13 cellular contexts compared by ENCODE assay signal in genomic region chr9:111994831-111995458, GRCh38.
DNase-seq lines count a peak whose midpoint lies in the region; ATAC-seq and TF ChIP-seq lines count a peak whose summit lies in the region.
"Had no signal": no experiment of that assay in that cellular context is flagged by ENCODE, and none has a peak within 500 bp of the region (broad histone marks: within the 10 kb centered on the region; RNA-seq: fewer than 3 reads in every experiment).

No MANE protein-coding gene starts in this region.

- TF ChIP-seq CTCF in HCT116 (IDR thresholded peaks at IDR 0.05 in 2 of 3, conservative IDR thresholded peaks at IDR 0.05 in 1 of 3; ENCODE audit: borderline replicate concordance in 1 of 3, insufficient read depth in 1 of 3, low read depth in 2 of 3, low read length in 2 of 3) (no peak), thyroid gland (IDR thresholded peaks at IDR 0.05) (no peak), heart left ventricle (IDR thresholded peaks at IDR 0.05) (no peak)

- intact Hi-C loops in HCT116 (cut with micrococcal nuclease) (no loop called here), thyroid gland (cut with DNase I) (no loop called here), heart left ventricle (cut with DNase I) (no loop called here)

- no peaks in the 10 kb centered on the region for H4K20me1 ChIP-seq in HCT116 (ENCODE audit: insufficient read depth)

- H3K9ac ChIP-seq in HCT116 (ENCODE audit: low read length), result no peak overlapping the region
- no peak overlapping the region for H3K9ac ChIP-seq in mucosa of rectum (ENCODE audit: low read depth in 1 of 2, low read length in 2 of 2)

- no peaks in the 10 kb centered on the region for H3K79me2 ChIP-seq in HCT116 (ENCODE audit: insufficient read depth, low read length)

- H3K9me3 ChIP-seq in HCT116 (ENCODE audit: control insufficient read depth in 1 of 2, insufficient read depth in 1 of 2, low read depth in 1 of 2, low read length in 2 of 2) (0 out of 4 replicates have a peak, but pooled peaks cover 4 to 6% of the 10 kb centered on the region in 2 experiments), mucosa of rectum (ENCODE audit: control insufficient read depth in 2 of 2, low read length in 2 of 2) (no peaks in the 10 kb centered on the region), thyroid gland (no peaks in the 10 kb centered on the region), heart left ventricle (peaks cover 0 to 18% (median 5%) of the 10 kb centered on the region in 12 donors)

- H3K4me3 ChIP-seq in HCT116 (replicated peaks in 1 of 2; ENCODE audit: low read depth in 1 of 2, low read length in 2 of 2) (no peak overlapping the region), mucosa of rectum (ENCODE audit: low read length in 2 of 2) (no peak overlapping the region), thyroid gland (replicated peaks in 1 of 3) (no peak overlapping the region), heart left ventricle (no peak overlapping the region)
- H3K4me3 ChIP-seq: upper lobe of left lung had no signal

- H3K27me3 ChIP-seq in HCT116 (ENCODE audit: insufficient read depth, low read length) (no peaks in the 10 kb centered on the region), mucosa of rectum (ENCODE audit: control insufficient read depth in 2 of 2, insufficient read depth in 2 of 2, low read length in 2 of 2) (no peaks in the 10 kb centered on the region), thyroid gland (no peaks in the 10 kb centered on the region), heart left ventricle (no peaks in the 10 kb centered on the region)
- H3K27me3 ChIP-seq: upper lobe of left lung had no signal

- peak; percentile 11 for DNase-seq in DMS53 (lab: John Stamatoyannopoulos, UW)
- no peak for DNase-seq in DMS53 treated with DMSO at 0.1 percent for 48 hours (lab: John Stamatoyannopoulos, UW; ENCODE audit: unreplicated experiment)
- no peak for DNase-seq in HCT116 (ENCODE audit: low read depth, low spot score)
- no peak for DNase-seq in activated CD8-positive, alpha-beta T cell treated with anti-CD3 and anti-CD28 coated beads, Interleukin-2, amount 10 ng/mL, durations not matched to agents 7 days and 5 days
- no peak for DNase-seq in thyroid gland
- no peak for DNase-seq in heart left ventricle
- no peak for DNase-seq in Kasumi-1 (lab: John Stamatoyannopoulos, UW)
- DNase-seq: NCI-H510A treated with DMSO at 0.1 percent for 48 hours; stimulated activated CD4-positive, alpha-beta T cell treated with anti-CD3 and anti-CD28 coated beads, Interleukin-12 subunit alpha, Interleukin-12 subunit beta, amount 100 ng/mL, for 4 hours; upper lobe of left lung had no signal

- CTCF ChIA-PET in HCT116 (lab: Charles Lee), result no interaction called here
- CTCF ChIA-PET in activated CD8-positive, alpha-beta T cell treated with anti-CD3 and anti-CD28 coated beads, Interleukin-2, amount 10 ng/mL, durations not matched to agents 7 days and 5 days (lab: Charles Lee), result interaction anchor here (0.7 to 1.6 kb wide), 2 partner anchors 9 to 80 kb away, joined by 3 read pairs; no protein-coding TSS in a partner anchor

- RAD21 ChIA-PET in HCT116 (lab: Charles Lee; ENCODE audit: low non-redundant PET in 1 of 2, low total read pairs in 2 of 2, uncharacterized antibody in 2 of 2, unreplicated experiment in 2 of 2), result no interaction called here

- TF ChIP-seq POLR2A in HCT116 (IDR thresholded peaks at IDR 0.05; ENCODE audit: borderline replicate concordance, extremely low read depth, insufficient read depth, insufficient read length), result no peak
- TF ChIP-seq POLR2A in thyroid gland (IDR thresholded peaks at IDR 0.05), result no peak
- TF ChIP-seq POLR2A in heart left ventricle (IDR thresholded peaks at IDR 0.05), result no peak

- peaks cover 30% of the 10 kb centered on the region for H3K4me1 Mint-ChIP-seq in activated CD8-positive, alpha-beta T cell treated with anti-CD3 and anti-CD28 coated beads, Interleukin-2, amount 10 ng/mL, durations not matched to agents 7 days and 5 days (ENCODE audit: low read depth)

- H2AFZ ChIP-seq in HCT116 (ENCODE audit: low read depth, low read length, poor library complexity, severe bottlenecking), result peak overlapping the region; percentile 55

- peaks cover 3 to 17% of the 10 kb centered on the region in 2 experiments; a peak in 3 of 4 replicates for H3K4me1 ChIP-seq in HCT116 (ENCODE audit: control insufficient read depth in 1 of 2, insufficient read depth in 2 of 2, low read length in 2 of 2)
- H3K4me1 ChIP-seq in mucosa of rectum (ENCODE audit: control insufficient read depth in 2 of 2, insufficient read depth in 2 of 2, low read length in 2 of 2), result peaks cover 0 to 6% of the 10 kb centered on the region in 2 donors
- H3K4me1 ChIP-seq in thyroid gland, result no peaks in the 10 kb centered on the region
- H3K4me1 ChIP-seq in heart left ventricle, result peaks cover 0 to 11% (median 0%) of the 10 kb centered on the region in 12 donors
- H3K4me1 ChIP-seq: upper lobe of left lung had no signal

- H3K27me3 Mint-ChIP-seq in activated CD8-positive, alpha-beta T cell treated with anti-CD3 and anti-CD28 coated beads, Interleukin-2, amount 10 ng/mL, durations not matched to agents 7 days and 5 days (ENCODE audit: low read depth), result no peaks in the 10 kb centered on the region

- H3K9me2 ChIP-seq in HCT116 (ENCODE audit: insufficient read depth), result no peaks in the 10 kb centered on the region

- H3K27ac ChIP-seq in HCT116 (ENCODE audit: low read depth, low read length) (no peak overlapping the region), mucosa of rectum (ENCODE audit: low read depth in 2 of 2, low read length in 2 of 2) (peak overlapping the region; percentile 9 to 41), thyroid gland (no peak overlapping the region), heart left ventricle (peak overlapping the region in 1 of 12 donors; percentile 21)
- H3K27ac ChIP-seq: 22Rv1, upper lobe of left lung, VCaP had no signal

- BruUV-seq in HCT116 (replicated peaks; lab: Mats Ljungman, UMichigan), result no TSS peak

- no peak overlapping the region for H3K4me3 Mint-ChIP-seq in activated CD8-positive, alpha-beta T cell treated with anti-CD3 and anti-CD28 coated beads, Interleukin-2, amount 10 ng/mL, durations not matched to agents 7 days and 5 days

- no peak for TF ChIP-seq RAD21 in HCT116 (IDR thresholded peaks at IDR 0.05; ENCODE audit: low read depth)

- POLR2A ChIA-PET in HCT116 (lab: Charles Lee), result no interaction called here
- POLR2A ChIA-PET in activated CD8-positive, alpha-beta T cell treated with anti-CD3 and anti-CD28 coated beads, Interleukin-2, amount 10 ng/mL, durations not matched to agents 7 days and 5 days (lab: Charles Lee), result no interaction called here

- no peak for ATAC-seq in HCT116
- ATAC-seq in activated CD8-positive, alpha-beta T cell treated with anti-CD3 and anti-CD28 coated beads, Interleukin-2, amount 10 ng/mL, durations not matched to agents 7 days and 5 days, result peak; percentile 35
- ATAC-seq in heart left ventricle, result no peak

- H3K9me3 Mint-ChIP-seq in activated CD8-positive, alpha-beta T cell treated with anti-CD3 and anti-CD28 coated beads, Interleukin-2, amount 10 ng/mL, durations not matched to agents 7 days and 5 days (ENCODE audit: insufficient read depth), result peaks cover 4% of the 10 kb centered on the region

- no peak overlapping the region for H3K4me2 ChIP-seq in HCT116 (ENCODE audit: low read length)

- peak overlapping the region; percentile 21 for H3K27ac Mint-ChIP-seq in activated CD8-positive, alpha-beta T cell treated with anti-CD3 and anti-CD28 coated beads, Interleukin-2, amount 10 ng/mL, durations not matched to agents 7 days and 5 days

- WGBS in thyroid gland, 2 donors, result 90 to 91% methylated on average over 10 of the region's 10 CpGs
- WGBS in heart left ventricle, 4 donors, result 92% methylated on average over 10 of the region's 10 CpGs

- H3K36me3 ChIP-seq in HCT116 (ENCODE audit: control insufficient read depth in 1 of 2, insufficient read depth in 2 of 2, low read length in 2 of 2) (no peaks in the 10 kb centered on the region), mucosa of rectum (ENCODE audit: control insufficient read depth in 2 of 2, insufficient read depth in 2 of 2, low read length in 2 of 2) (no peaks in the 10 kb centered on the region), thyroid gland (no peaks in the 10 kb centered on the region), heart left ventricle (no peaks in the 10 kb centered on the region)
- H3K36me3 ChIP-seq: upper lobe of left lung had no signal

- H3K36me3 Mint-ChIP-seq in activated CD8-positive, alpha-beta T cell treated with anti-CD3 and anti-CD28 coated beads, Interleukin-2, amount 10 ng/mL, durations not matched to agents 7 days and 5 days (ENCODE audit: low read depth), result no peaks in the 10 kb centered on the region

TF ChIP-seq in HCT116, 20 proteins besides CTCF, POLR2A, EP300 and RAD21:
- TF ChIP-seq CEBPB (IDR thresholded peaks at IDR 0.05; ENCODE audit: low read depth), result no peak
- TF ChIP-seq ZFX (IDR thresholded peaks at IDR 0.05), result no peak
- no peak for TF ChIP-seq CBX3 (IDR thresholded peaks at IDR 0.05; ENCODE audit: low read depth)
- no peak for TF ChIP-seq FOSL1 (IDR thresholded peaks at IDR 0.05; ENCODE audit: low read depth)
- no peak for TF ChIP-seq ZNF274 (IDR thresholded peaks at IDR 0.05; ENCODE audit: low read depth, low read length)
- no peak for TF ChIP-seq ATF3 (IDR thresholded peaks at IDR 0.05)
- no peak for TF ChIP-seq JUND (IDR thresholded peaks at IDR 0.05)
- no peak for TF ChIP-seq POLR2AphosphoS5 (IDR thresholded peaks at IDR 0.05; ENCODE audit: low read depth, low read length)
- no peak for TF ChIP-seq ZBTB33 (IDR thresholded peaks at IDR 0.05; ENCODE audit: extremely low read depth, insufficient replicate concordance, low read length)

Comparison
In these comparisons a context has a peak if more than half of its experiments do, and no peak if none do; other contexts are left out.
1. H3K27ac ChIP-seq: peak in mucosa of rectum (2 of 2); none in HCT116 (single experiment) and thyroid gland (0 of 3).